In genomic region chr5:141691867-141692532, GRCh38 we compare ENCODE assay signal across 8 cellular contexts. TPM values are rescaled to one million over a fixed set of nuclear protein-coding genes. Genes with fewer than 3 reads are reported as not detected.
DNase-seq lines count a peak whose midpoint lies in the region; ATAC-seq and TF ChIP-seq lines count a peak whose summit lies in the region.

No MANE protein-coding gene starts in this region.

- peak; percentile 74 to 88 (median 79) for DNase-seq in CD8-positive, alpha-beta memory T cell
- DNase-seq in activated T-cell treated with anti-CD3 and anti-CD28 coated beads for 24 hours (ENCODE audit: low read depth) = peak; percentile 84
- peak; percentile 55 for DNase-seq in epidermal melanocyte (ENCODE audit: insufficient read length, low spot score)
- DNase-seq in mucosa of descending colon = peak; percentile 88 to 94 (median 93)
- peak; percentile 69 to 73 for DNase-seq in stimulated activated CD8-positive, alpha-beta memory T cell treated with anti-CD3 and anti-CD28 coated beads, Interleukin-2, amount 100 ng/mL, for 1 hour (ENCODE audit: low read depth in 2 of 2)

- H3K4me3 Mint-ChIP-seq in CD8-positive, alpha-beta memory T cell = peak overlapping the region; percentile 70 to 85 (median 78)

- H3K27me3 Mint-ChIP-seq in CD8-positive, alpha-beta memory T cell = peaks cover 8 to 13% of the 10 kb centered on the region in 2 donors

- H2AFZ ChIP-seq in OCI-LY1 (ENCODE audit: low read length) = no peak overlapping the region

- TF ChIP-seq CTCF in OCI-LY1 (IDR thresholded peaks at IDR 0.05; ENCODE audit: low read length) (peak; percentile 90), mucosa of descending colon (IDR thresholded peaks at IDR 0.05) (peak; percentile 98)

- H3K36me3 ChIP-seq in CD8-positive, alpha-beta memory T cell (ENCODE audit: insufficient read depth, low read length) = no peaks in the 10 kb centered on the region
- H3K36me3 ChIP-seq in OCI-LY1 (ENCODE audit: insufficient read depth, low read length) = no peaks in the 10 kb centered on the region
- H3K36me3 ChIP-seq in mucosa of descending colon (ENCODE audit: low read depth) = no peaks in the 10 kb centered on the region

- no peaks in the 10 kb centered on the region for H3K27me3 ChIP-seq in CD8-positive, alpha-beta memory T cell (ENCODE audit: insufficient read depth, low read length, poor library complexity, severe bottlenecking)
- peaks cover 5% of the 10 kb centered on the region for H3K27me3 ChIP-seq in OCI-LY1 (ENCODE audit: insufficient read depth, low read length)

- POLR2A ChIA-PET in CD8-positive, alpha-beta memory T cell (lab: Charles Lee) = interaction anchor here (0.5 to 2.7 kb wide), 10 partner anchors 9 to 277 kb away, joined by 3 to 21 read pairs (median 4); partner anchors contain the start of genes ARAP3, FCHSD1, PCDH1 and RNF14

- no peaks in the 10 kb centered on the region for H3K9me3 ChIP-seq in CD8-positive, alpha-beta memory T cell (ENCODE audit: low read length)
- H3K9me3 ChIP-seq in OCI-LY1 (ENCODE audit: low read length) = no peaks in the 10 kb centered on the region
- H3K9me3 ChIP-seq in mucosa of descending colon = no peaks in the 10 kb centered on the region

- H3K4me1 Mint-ChIP-seq in CD8-positive, alpha-beta memory T cell = peaks cover 20 to 24% (median 20%) of the 10 kb centered on the region in 3 donors

- peak overlapping the region; percentile 31; the same call in 1 of the 2 replicates for H3K9ac ChIP-seq in OCI-LY1 (ENCODE audit: low read length)

- no peaks in the 10 kb centered on the region for H3K9me3 Mint-ChIP-seq in CD8-positive, alpha-beta memory T cell

- ATAC-seq in GM19397 (IDR thresholded peaks at IDR 0.05; ENCODE audit: unreplicated experiment) (peak; percentile 69), HG03565 (IDR thresholded peaks at IDR 0.05; ENCODE audit: unreplicated experiment) (peak; percentile 77), mucosa of descending colon (peak; percentile 96)

- no peaks in the 10 kb centered on the region for H4K20me1 ChIP-seq in OCI-LY1 (ENCODE audit: insufficient read depth, low read length)

- H3K79me2 ChIP-seq in OCI-LY1 (ENCODE audit: insufficient read depth, low read length) = no peaks in the 10 kb centered on the region

- H3F3A ChIP-seq in OCI-LY1 (ENCODE audit: insufficient read depth, low read length) = no peaks in the 10 kb centered on the region

- peaks cover 15% of the 10 kb centered on the region for H3K4me1 ChIP-seq in CD8-positive, alpha-beta memory T cell (ENCODE audit: insufficient read depth, low read length)
- H3K4me1 ChIP-seq in OCI-LY1 (ENCODE audit: insufficient read depth, low read length, severe bottlenecking) (peaks cover 16% of the 10 kb centered on the region), mucosa of descending colon (ENCODE audit: low read depth) (peaks cover 9% of the 10 kb centered on the region)

- no peaks in the 10 kb centered on the region for H3K9me2 ChIP-seq in OCI-LY1 (ENCODE audit: low read depth, low read length)

- peak overlapping the region in 6 of 8 donors; percentile 17 to 92 (median 75) for H3K27ac Mint-ChIP-seq in CD8-positive, alpha-beta memory T cell

- H3K4me2 ChIP-seq in OCI-LY1 (ENCODE audit: low read length) = peak overlapping the region; percentile 84

- no peaks in the 10 kb centered on the region for H3K36me3 Mint-ChIP-seq in CD8-positive, alpha-beta memory T cell

- peak overlapping the region; percentile 4 for H3K27ac ChIP-seq in CD8-positive, alpha-beta memory T cell (ENCODE audit: low read depth, low read length)
- no peak overlapping the region for H3K27ac ChIP-seq in OCI-LY1 (ENCODE audit: low read depth, low read length, poor library complexity, severe bottlenecking)

- CTCF ChIA-PET in CD8-positive, alpha-beta memory T cell (lab: Charles Lee) = interaction anchor here (0.7 to 7.9 kb wide), 58 partner anchors 9 to 1007 kb away, joined by 3 to 184 read pairs (median 4); partner anchors contain the start of genes ARAP3, DELE1, FCHSD1 and GNPDA1

- intact Hi-C loops in mucosa of descending colon (cut with DNase I, micrococcal nuclease) = loop anchor here (5.0 kb wide), 2 partner anchors 185 to 265 kb away; partner anchors contain the start of genes PCDH1 (in 1 of the 2) and PCDH12 (in 1 of the 2)

- H3K4me3 ChIP-seq in CD8-positive, alpha-beta memory T cell (ENCODE audit: low read length) = peak overlapping the region; percentile 56
- H3K4me3 ChIP-seq in OCI-LY1 (ENCODE audit: low read depth, low read length, poor library complexity, severe bottlenecking) = peak overlapping the region; percentile 53
- no peak overlapping the region for H3K4me3 ChIP-seq in mucosa of descending colon

RNA-seq across cellular contexts. Expression of gene ARAP3, which starts 10.0 kb away (rescaled TPM):
- total RNA-seq in CD8-positive, alpha-beta memory T cell = 1 to 10 TPM; 6.9 to 7.9 TPM
- polyA plus RNA-seq in CD8-positive, alpha-beta memory T cell = 0.20 TPM
- 10 to 100 TPM in 1 of 3 donors, 1 to 10 TPM in 2; 5.7 to 10.9 (median 8.0) TPM for total RNA-seq in mucosa of descending colon

RNA-seq across cellular contexts. Expression of gene FCHSD1, which starts 40.8 kb away (rescaled TPM):
- 10 to 100 TPM; 31.1 to 33.7 TPM for total RNA-seq in CD8-positive, alpha-beta memory T cell
- 14.6 TPM for polyA plus RNA-seq in CD8-positive, alpha-beta memory T cell
- total RNA-seq in mucosa of descending colon = 10 to 100 TPM; 16.3 to 23.3 (median 17.6) TPM

RNA-seq across cellular contexts. Expression of gene RELL2, which starts 55.2 kb away (rescaled TPM):
- total RNA-seq in CD8-positive, alpha-beta memory T cell = 10 to 100 TPM; 24.8 to 26.2 TPM
- polyA plus RNA-seq in CD8-positive, alpha-beta memory T cell = 3.7 TPM
- 1 to 10 TPM; 2.3 to 3.9 (median 3.3) TPM for total RNA-seq in mucosa of descending colon

RNA-seq across cellular contexts. Expression of gene HDAC3, which starts 55.4 kb away (rescaled TPM):
- 10 to 100 TPM; 74.8 to 78.6 TPM for total RNA-seq in CD8-positive, alpha-beta memory T cell
- polyA plus RNA-seq in CD8-positive, alpha-beta memory T cell = 92.8 TPM
- total RNA-seq in mucosa of descending colon = 10 to 100 TPM; 45.1 to 47.0 (median 45.8) TPM

Comparison
In these comparisons a context has a peak if more than half of its experiments do, and no peak if none do; other contexts are left out.
1. RNA of gene RELL2, which starts 55.2 kb away (total RNA-seq): 24.8 to 26.2 TPM in CD8-positive, alpha-beta memory T cell; 2.3 to 3.9 TPM in mucosa of descending colon; every median in the first group is over 4 times any median in the second.
2. Peak in every context shown above with its lines, with median percentiles within 50 percentile points of each other: DNase-seq and ATAC-seq.